Comparison of ENCODE assay signal across 24 cellular contexts in the genomic region with DNA sequence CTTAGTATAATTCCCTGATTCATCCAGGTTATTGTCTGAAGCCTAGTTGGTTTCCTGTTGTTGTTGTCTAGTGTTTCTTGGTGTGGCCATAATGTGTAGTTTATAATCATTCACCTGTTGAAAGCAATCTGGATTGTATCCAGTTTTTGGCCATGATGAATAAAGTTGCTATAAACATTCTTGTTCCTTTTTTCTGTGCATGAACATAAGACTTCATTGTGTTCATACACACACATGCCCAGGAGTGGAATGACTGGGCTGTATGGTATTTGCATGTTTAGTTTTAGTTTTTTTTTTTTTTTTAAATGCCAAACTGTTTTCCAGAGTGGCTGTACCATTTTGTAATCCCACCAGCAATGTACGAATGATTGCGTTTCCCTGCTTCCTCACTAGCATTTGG.
A peak's percentile ranks its signal among the peaks of the same experiment; 100 is the strongest.
DNase-seq lines count a peak whose midpoint lies in the region; ATAC-seq, FAIRE-seq and TF ChIP-seq lines count a peak whose summit lies in the region.
"Had no signal": no experiment of that assay in that cellular context is flagged by ENCODE, and none has a peak within 500 bp of the region (broad histone marks: within the 10 kb centered on the region; RNA-seq: fewer than 3 reads in every experiment).

No MANE protein-coding gene starts in this region.

- H3K27ac ChIP-seq in mammary epithelial cell (ENCODE audit: insufficient read depth, low read depth, low read length), result no peak overlapping the region
- no peak overlapping the region for H3K27ac ChIP-seq in astrocyte (ENCODE audit: low read depth, low read length)
- H3K27ac ChIP-seq in right cardiac atrium (ENCODE audit: low read length), result no peak overlapping the region
- H3K27ac ChIP-seq: 22Rv1, BLaER1, SJSA1 had no signal

- H3K27me3 Mint-ChIP-seq in MCF 10A (ENCODE audit: insufficient read depth, unreplicated experiment), result no peaks in the 10 kb centered on the region
- no peaks in the 10 kb centered on the region for H3K27me3 Mint-ChIP-seq in astrocyte (ENCODE audit: low read depth, unreplicated experiment)
- H3K27me3 Mint-ChIP-seq: CD4-positive, alpha-beta T cell had no signal

- BruUV-seq in mammary epithelial cell (replicated peaks; lab: Mats Ljungman, UMichigan), result no TSS peak
- no TSS peak for BruUV-seq in MCF 10A (replicated peaks; lab: Mats Ljungman, UMichigan)

- 57% methylated on average over 2 of the region's 2 CpGs for WGBS in mammary epithelial cell (ENCODE audit: low coverage, missing lambda C conversion rate)
- WGBS in right cardiac atrium, result 88% methylated on average over 2 of the region's 2 CpGs

- no peak overlapping the region for H3K27ac Mint-ChIP-seq in MCF 10A (ENCODE audit: low read depth, unreplicated experiment)
- H3K27ac Mint-ChIP-seq in astrocyte (ENCODE audit: unreplicated experiment), result no peak overlapping the region
- H3K27ac Mint-ChIP-seq: CD4-positive, alpha-beta T cell; IgD-negative memory B cell had no signal

- H3K4me1 Mint-ChIP-seq in MCF 10A (ENCODE audit: insufficient read depth, unreplicated experiment) (peaks cover 15% of the 10 kb centered on the region), astrocyte (ENCODE audit: low read depth, unreplicated experiment) (no peaks in the 10 kb centered on the region)
- H3K4me1 Mint-ChIP-seq: IgD-negative memory B cell had no signal

- H3K9ac ChIP-seq in mammary epithelial cell (ENCODE audit: insufficient read depth, low read length) (no peak overlapping the region), astrocyte (ENCODE audit: low read length) (no peak overlapping the region)
- H3K9ac ChIP-seq: BLaER1 had no signal

- H3K36me3 Mint-ChIP-seq in MCF 10A (ENCODE audit: insufficient read depth, unreplicated experiment) (no peaks in the 10 kb centered on the region), astrocyte (ENCODE audit: low read depth, unreplicated experiment) (no peaks in the 10 kb centered on the region)
- H3K36me3 Mint-ChIP-seq: IgD-negative memory B cell had no signal

- no peak for FAIRE-seq in astrocyte (lab: Jason Lieb, UNC)
- FAIRE-seq in urothelium cell line (lab: Jason Lieb, UNC), result peak; percentile 65

- no peaks in the 10 kb centered on the region for H3K79me2 ChIP-seq in mammary epithelial cell (ENCODE audit: insufficient read depth, low read length)
- no peaks in the 10 kb centered on the region for H3K79me2 ChIP-seq in astrocyte (ENCODE audit: insufficient read depth, low read length)

- dilution Hi-C loops in mammary epithelial cell (cut with HindIII; ENCODE audit: low sequenced_read_pairs), result no loop called here

- H3K4me2 ChIP-seq in mammary epithelial cell (ENCODE audit: insufficient read depth, low read depth, low read length) (no peak overlapping the region), astrocyte (ENCODE audit: low read length) (no peak overlapping the region)
- H3K4me2 ChIP-seq: BLaER1 had no signal

- H3K9me3 ChIP-seq in mammary epithelial cell (replicated peaks; ENCODE audit: insufficient read depth, low read length) (peaks cover 3% of the 10 kb centered on the region), astrocyte (ENCODE audit: insufficient read depth, low read depth, low read length) (no peaks in the 10 kb centered on the region), right cardiac atrium (ENCODE audit: control insufficient read depth, low read length) (no peaks in the 10 kb centered on the region)
- H3K9me3 ChIP-seq: BLaER1, HAP-1, SJSA1 had no signal

- H3K4me3 ChIP-seq in mammary epithelial cell (replicated peaks in 1 of 3; ENCODE audit: insufficient read depth in 1 of 3, low read depth in 2 of 3, low read length in 3 of 3) (no peak overlapping the region), astrocyte (ENCODE audit: insufficient read depth, low read depth, low read length) (no peak overlapping the region), right cardiac atrium (ENCODE audit: low read length) (no peak overlapping the region)
- H3K4me3 ChIP-seq: BLaER1, HAP-1, SJSA1 had no signal

- H3K9me3 Mint-ChIP-seq in MCF 10A (ENCODE audit: unreplicated experiment) (no peaks in the 10 kb centered on the region), astrocyte (ENCODE audit: unreplicated experiment) (peaks cover 6% of the 10 kb centered on the region)
- H3K9me3 Mint-ChIP-seq: CD4-positive, alpha-beta T cell; IgD-negative memory B cell had no signal

- in situ Hi-C loops in mammary epithelial cell (cut with MboI; ENCODE audit: low sequenced_read_pairs in 2 of 2), result no loop called here

- intact Hi-C loops in mammary epithelial cell (cut with micrococcal nuclease), result no loop called here
- intact Hi-C loops in MCF 10A (cut with micrococcal nuclease), result no loop called here
- intact Hi-C loops in right cardiac atrium (cut with DNase I), result no loop called here

- no peak for ATAC-seq in right cardiac atrium
- ATAC-seq in GM19035 (IDR thresholded peaks at IDR 0.05; ENCODE audit: unreplicated experiment), result no peak
- ATAC-seq: Panc1 had no signal

- TF ChIP-seq CTCF in mammary epithelial cell (conservative IDR thresholded peaks at IDR 0.05 in 1 of 2, IDR thresholded peaks at IDR 0.05 in 1 of 2; ENCODE audit: extremely low read depth in 1 of 2, insufficient read depth in 1 of 2, low read depth in 1 of 2, low read length in 2 of 2), result no peak
- TF ChIP-seq CTCF in MCF 10A (IDR thresholded peaks at IDR 0.05; ENCODE audit: unreplicated experiment), result no peak
- TF ChIP-seq CTCF in astrocyte (IDR thresholded peaks at IDR 0.05; ENCODE audit: insufficient read depth, low read depth, low read length), result no peak

- POLR2A ChIA-PET in MCF 10A (lab: Yijun Ruan, JAX), result no interaction called here

- no peak overlapping the region for H2AFZ ChIP-seq in mammary epithelial cell (ENCODE audit: low read depth, low read length)
- H2AFZ ChIP-seq in astrocyte (ENCODE audit: low read depth, low read length), result no peak overlapping the region

- CTCF ChIA-PET in mammary epithelial cell (lab: Charles Lee; ENCODE audit: low non-redundant PET) (no interaction called here), MCF 10A (lab: Yijun Ruan, JAX) (no interaction called here)

- DNase-seq in mammary epithelial cell (peak; percentile 36), MCF 10A (ENCODE audit: unreplicated experiment) (no peak), astrocyte (ENCODE audit: low read depth) (peak; percentile 27), foreskin melanocyte (peak; percentile 54), urothelium cell line (ENCODE audit: low spot score) (no peak), NCI-H187 (lab: John Stamatoyannopoulos, UW) (no peak), right cardiac atrium (no peak)
- DNase-seq: ACHN; CD4-positive, alpha-beta T cell; COR-L47; DMS79; NCI-H1417 treated with DMSO at 0.1 percent for 48 hours; NCI-H2029; NCI-H345; NCI-H524; NCI-H774; NK-92 treated with Interleukin-12 subunit alpha and Interleukin-12 subunit beta, amount 100 ng/mL, for 24 hours had no signal

- no peaks in the 10 kb centered on the region for H4K20me1 ChIP-seq in mammary epithelial cell (ENCODE audit: insufficient read depth, low read length)
- no peaks in the 10 kb centered on the region for H4K20me1 ChIP-seq in astrocyte (ENCODE audit: insufficient read depth, low read length)
- H4K20me1 ChIP-seq: BLaER1 had no signal

- H3K27me3 ChIP-seq in mammary epithelial cell (ENCODE audit: insufficient read depth, low read length) (no peaks in the 10 kb centered on the region), astrocyte (ENCODE audit: insufficient read depth, low read length) (no peaks in the 10 kb centered on the region), right cardiac atrium (ENCODE audit: control insufficient read depth, insufficient read depth) (no peaks in the 10 kb centered on the region)
- H3K27me3 ChIP-seq: BLaER1, SJSA1 had no signal

- H3K4me3 Mint-ChIP-seq in MCF 10A (ENCODE audit: unreplicated experiment), result no peak overlapping the region
- H3K4me3 Mint-ChIP-seq in astrocyte (ENCODE audit: unreplicated experiment), result no peak overlapping the region
- H3K4me3 Mint-ChIP-seq: CD4-positive, alpha-beta T cell; IgD-negative memory B cell had no signal

- H3K4me1 ChIP-seq in mammary epithelial cell (ENCODE audit: insufficient read depth, low read length) (no peaks in the 10 kb centered on the region), astrocyte (ENCODE audit: insufficient read depth, low read length) (no peaks in the 10 kb centered on the region), right cardiac atrium (ENCODE audit: control insufficient read depth, insufficient read depth, low read length) (no peaks in the 10 kb centered on the region)
- H3K4me1 ChIP-seq: BLaER1, HAP-1 had no signal

- no peaks in the 10 kb centered on the region for H3K36me3 ChIP-seq in mammary epithelial cell (ENCODE audit: insufficient read depth, low read length)
- no peaks in the 10 kb centered on the region for H3K36me3 ChIP-seq in astrocyte (ENCODE audit: insufficient read depth, low read length)
- H3K36me3 ChIP-seq: BLaER1, HAP-1 had no signal

Comparison
In these comparisons a context has a peak if more than half of its experiments do, and no peak if none do; other contexts are left out.
1. DNase-seq: peak in mammary epithelial cell (single experiment), astrocyte (single experiment) and foreskin melanocyte (single experiment); none in MCF 10A (single experiment), urothelium cell line (single experiment), NCI-H187 (0 of 2) and right cardiac atrium (0 of 3).